Comparison of ENCODE assay signal across 10 cellular contexts in genomic region chr7:90777075-90777864, GRCh38.
DNase-seq lines count a peak whose midpoint lies in the region; ATAC-seq and TF ChIP-seq lines count a peak whose summit lies in the region.
"Had no signal": no experiment of that assay in that cellular context is flagged by ENCODE, and none has a peak within 500 bp of the region (broad histone marks: within the 10 kb centered on the region; RNA-seq: fewer than 3 reads in every experiment).

No MANE protein-coding gene starts in this region.

- no peak overlapping the region for H3K4me3 Mint-ChIP-seq in CD4-positive, alpha-beta T cell
- H3K4me3 Mint-ChIP-seq: stimulated activated naive CD8-positive, alpha-beta T cell treated with anti-CD3 and anti-CD28 coated beads, Interleukin-15, Interleukin-2, amounts not matched to agents 100 ng/mL and 50 ng/mL, for 24 hours had no signal

- no peaks in the 10 kb centered on the region for H3K36me3 Mint-ChIP-seq in CD4-positive, alpha-beta T cell (ENCODE audit: low read depth)

- intact Hi-C loops in CD4-positive, alpha-beta T cell (cut with DNase I, micrococcal nuclease): no loop called here

- peaks cover 2% of the 10 kb centered on the region for H3K9me3 Mint-ChIP-seq in CD4-positive, alpha-beta T cell

- ATAC-seq in GM18873 (IDR thresholded peaks at IDR 0.05; ENCODE audit: low FRiP score, unreplicated experiment) (peak; percentile 92), HG02588 (IDR thresholded peaks at IDR 0.05; ENCODE audit: unreplicated experiment) (peak; percentile 89), HG03558 (IDR thresholded peaks at IDR 0.05; ENCODE audit: extremely low read depth, unreplicated experiment) (peak; percentile 94)
- ATAC-seq in CD4-positive, alpha-beta T cell (ENCODE audit: poor library complexity): no peak

- CTCF ChIA-PET in CD4-positive, alpha-beta T cell (lab: Charles Lee): no interaction called here

- no peak overlapping the region for H3K27ac ChIP-seq in CD4-positive, alpha-beta T cell (ENCODE audit: low read depth, low read length)

- no peak overlapping the region for H3K27ac Mint-ChIP-seq in CD4-positive, alpha-beta T cell
- H3K27ac Mint-ChIP-seq: stimulated activated naive CD8-positive, alpha-beta T cell treated with anti-CD3 and anti-CD28 coated beads, Interleukin-15, Interleukin-2, amounts not matched to agents 100 ng/mL and 50 ng/mL, for 24 hours had no signal

- H3K9me3 ChIP-seq in CD4-positive, alpha-beta T cell (ENCODE audit: control insufficient read depth, low read length): no peaks in the 10 kb centered on the region

- POLR2A ChIA-PET in CD4-positive, alpha-beta T cell (lab: Charles Lee): no interaction called here

- no peaks in the 10 kb centered on the region for H3K27me3 Mint-ChIP-seq in CD4-positive, alpha-beta T cell
- H3K27me3 Mint-ChIP-seq: stimulated activated naive CD8-positive, alpha-beta T cell treated with anti-CD3 and anti-CD28 coated beads, Interleukin-15, Interleukin-2, amounts not matched to agents 100 ng/mL and 50 ng/mL, for 24 hours had no signal

- H3K4me1 Mint-ChIP-seq in CD4-positive, alpha-beta T cell (ENCODE audit: low read depth): no peaks in the 10 kb centered on the region

- TF ChIP-seq CTCF in CD4-positive, alpha-beta T cell (IDR thresholded peaks at IDR 0.05): no peak

- H3K27me3 ChIP-seq in CD4-positive, alpha-beta T cell (ENCODE audit: control insufficient read depth, insufficient read depth, low read length): no peaks in the 10 kb centered on the region

- DNase-seq in myocyte (ENCODE audit: low read depth): peak; percentile 17
- DNase-seq in NCI-H1417 (lab: John Stamatoyannopoulos, UW): no peak
- DNase-seq in CD4-positive, alpha-beta T cell: no peak
- DNase-seq in dedifferentiated amniotic fluid mesenchymal stem cell (ENCODE audit: extremely low spot score): no peak
- DNase-seq in NOMO-1 treated with DMSO at 0.1 percent for 48 hours (lab: John Stamatoyannopoulos, UW; ENCODE audit: unreplicated experiment): no peak
- DNase-seq: DND-41 had no signal
